Comparison of ENCODE assay signal across 26 cellular contexts in the genomic region with DNA sequence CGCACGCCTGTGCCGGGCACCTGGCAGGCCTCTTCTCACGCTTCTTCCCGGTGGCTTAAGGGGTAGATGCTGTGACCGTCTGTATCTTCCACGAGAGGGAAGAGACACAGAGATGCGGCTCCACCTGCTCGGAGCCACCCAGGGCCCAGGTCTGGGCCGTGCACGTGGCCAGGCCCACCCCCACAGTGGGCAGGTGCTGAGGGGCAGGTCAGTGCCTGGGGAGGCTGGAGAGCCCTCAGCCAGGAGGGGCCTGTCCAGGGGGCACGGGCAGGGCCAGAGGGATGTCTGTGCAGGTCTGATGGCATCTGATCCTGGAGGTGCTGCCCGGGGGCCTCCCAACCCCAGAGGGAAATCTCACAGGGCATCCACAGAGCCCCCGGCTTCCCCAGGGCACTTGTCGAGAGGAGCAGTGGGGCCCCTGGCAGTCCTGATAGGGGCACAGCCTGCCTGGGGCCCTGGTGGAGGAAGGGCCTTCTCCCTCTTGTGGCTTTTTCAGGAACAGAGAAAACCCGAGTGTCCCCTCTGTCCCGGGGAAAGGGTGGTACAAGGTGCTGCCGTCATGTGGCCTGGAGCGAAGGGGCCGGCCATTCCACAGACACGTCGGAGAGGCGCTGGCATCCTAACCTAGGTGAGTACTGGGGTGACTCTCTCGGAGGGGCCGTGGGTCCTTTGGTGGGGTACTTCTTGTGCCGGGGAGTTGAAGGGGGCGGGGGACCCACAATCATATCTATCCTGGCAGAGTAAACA. TPM values are rescaled to one million over a fixed set of nuclear protein-coding genes. Genes with fewer than 3 reads are reported as not detected.
DNase-seq lines count a peak whose midpoint lies in the region; ATAC-seq and TF ChIP-seq lines count a peak whose summit lies in the region.
"Had no signal": no experiment of that assay in that cellular context is flagged by ENCODE, and none has a peak within 500 bp of the region (broad histone marks: within the 10 kb centered on the region; RNA-seq: fewer than 3 reads in every experiment).

No MANE protein-coding gene starts in this region.

- no peaks in the 10 kb centered on the region for H3K36me3 Mint-ChIP-seq in activated CD4-positive, alpha-beta T cell treated with anti-CD3 and anti-CD28 coated beads for 36 hours (ENCODE audit: low read depth)
- H3K36me3 Mint-ChIP-seq in activated CD4-positive, alpha-beta T cell treated with anti-CD3 and anti-CD28 coated beads, Interleukin-2, amount 10 ng/mL, durations not matched to agents 24 days and 14 days (ENCODE audit: low read depth) = no peaks in the 10 kb centered on the region
- H3K36me3 Mint-ChIP-seq in neural crest cell (ENCODE audit: low read depth) = no peaks in the 10 kb centered on the region

- H3K9me3 Mint-ChIP-seq in activated CD4-positive, alpha-beta T cell treated with anti-CD3 and anti-CD28 coated beads for 36 hours (ENCODE audit: low read depth) = no peaks in the 10 kb centered on the region
- H3K9me3 Mint-ChIP-seq in activated CD4-positive, alpha-beta T cell treated with anti-CD3 and anti-CD28 coated beads, Interleukin-2, amount 10 ng/mL, durations not matched to agents 24 days and 14 days = no peaks in the 10 kb centered on the region
- no peaks in the 10 kb centered on the region for H3K9me3 Mint-ChIP-seq in neural crest cell

- intact Hi-C loops in activated CD4-positive, alpha-beta T cell treated with anti-CD3 and anti-CD28 coated beads for 36 hours (cut with DNase I, micrococcal nuclease) = no loop called here
- intact Hi-C loops in activated CD4-positive, alpha-beta T cell treated with anti-CD3 and anti-CD28 coated beads, Interleukin-2, amount 10 ng/mL, durations not matched to agents 24 days and 14 days (cut with micrococcal nuclease) = no loop called here
- intact Hi-C loops in tibial artery (cut with DNase I; ENCODE audit: low total_unique reads) = no loop called here

- CTCF ChIA-PET in activated CD4-positive, alpha-beta T cell treated with anti-CD3 and anti-CD28 coated beads for 36 hours (lab: Charles Lee) = interaction anchor here (0.5 kb wide), 1 partner anchor 442 kb away, joined by 3 read pairs; no protein-coding TSS in a partner anchor

- POLR2A ChIA-PET in activated CD4-positive, alpha-beta T cell treated with anti-CD3 and anti-CD28 coated beads for 36 hours (lab: Charles Lee) = no interaction called here

- H3K9me3 ChIP-seq in BE2C = no peaks in the 10 kb centered on the region
- no peaks in the 10 kb centered on the region for H3K9me3 ChIP-seq in RWPE2 (ENCODE audit: severe bottlenecking)
- H3K9me3 ChIP-seq in tibial artery = no peaks in the 10 kb centered on the region
- H3K9me3 ChIP-seq: Peyer's patch, SJCRH30 had no signal

- H3K4me3 ChIP-seq in BE2C (ENCODE audit: low read depth, low read length) = no peak overlapping the region
- no peak overlapping the region for H3K4me3 ChIP-seq in RWPE2 (ENCODE audit: severe bottlenecking)
- H3K4me3 ChIP-seq in tibial artery = no peak overlapping the region
- H3K4me3 ChIP-seq: GM23248, Peyer's patch, SJCRH30 had no signal

- H3K27ac ChIP-seq in RWPE2 (ENCODE audit: poor library complexity, severe bottlenecking) = no peak overlapping the region
- no peak overlapping the region for H3K27ac ChIP-seq in tibial artery
- H3K27ac ChIP-seq: 22Rv1, GM23248, HL-60, Peyer's patch, SJCRH30 had no signal

- no peak overlapping the region for H3K27ac Mint-ChIP-seq in activated CD4-positive, alpha-beta T cell treated with anti-CD3 and anti-CD28 coated beads for 36 hours
- no peak overlapping the region for H3K27ac Mint-ChIP-seq in activated CD4-positive, alpha-beta T cell treated with anti-CD3 and anti-CD28 coated beads, Interleukin-2, amount 10 ng/mL, durations not matched to agents 24 days and 14 days
- peak overlapping the region; percentile 75 for H3K27ac Mint-ChIP-seq in neural crest cell (ENCODE audit: unreplicated experiment)

- H3K27me3 Mint-ChIP-seq in activated CD4-positive, alpha-beta T cell treated with anti-CD3 and anti-CD28 coated beads for 36 hours = peaks cover 3% of the 10 kb centered on the region
- H3K27me3 Mint-ChIP-seq in activated CD4-positive, alpha-beta T cell treated with anti-CD3 and anti-CD28 coated beads, Interleukin-2, amount 10 ng/mL, durations not matched to agents 24 days and 14 days = no peaks in the 10 kb centered on the region
- H3K27me3 Mint-ChIP-seq in neural crest cell (ENCODE audit: low read depth) = no peaks in the 10 kb centered on the region

- peak; percentile 19 for ATAC-seq in activated CD4-positive, alpha-beta T cell treated with anti-CD3 and anti-CD28 coated beads for 36 hours
- no peak for ATAC-seq in RWPE2 (ENCODE audit: low read depth)

- H3K27me3 ChIP-seq in BE2C (no peaks in the 10 kb centered on the region), RWPE2 (ENCODE audit: insufficient read depth, poor library complexity, severe bottlenecking) (peaks cover 34% of the 10 kb centered on the region), tibial artery (peaks cover 0 to 83% of the 10 kb centered on the region in 2 donors)
- H3K27me3 ChIP-seq: Peyer's patch had no signal

- H3K4me1 ChIP-seq in BE2C (no peaks in the 10 kb centered on the region), RWPE2 (ENCODE audit: insufficient read depth, poor library complexity, severe bottlenecking) (no peaks in the 10 kb centered on the region), tibial artery (no peaks in the 10 kb centered on the region)
- H3K4me1 ChIP-seq: Peyer's patch, SJCRH30 had no signal

- 0 out of 2 replicates have a peak, but pooled peaks have one; percentile 7 for TF ChIP-seq CTCF in BE2C (IDR thresholded peaks at IDR 0.05; ENCODE audit: low read depth, low read length)
- no peak for TF ChIP-seq CTCF in RWPE2 (IDR thresholded peaks at IDR 0.05; ENCODE audit: poor library complexity, severe bottlenecking)
- TF ChIP-seq CTCF in neural crest cell (conservative IDR thresholded peaks at IDR 0.05) = no peak
- TF ChIP-seq CTCF in tibial artery (IDR thresholded peaks at IDR 0.05) = no peak

- no peak overlapping the region for H3K4me3 Mint-ChIP-seq in activated CD4-positive, alpha-beta T cell treated with anti-CD3 and anti-CD28 coated beads for 36 hours
- no peak overlapping the region for H3K4me3 Mint-ChIP-seq in activated CD4-positive, alpha-beta T cell treated with anti-CD3 and anti-CD28 coated beads, Interleukin-2, amount 10 ng/mL, durations not matched to agents 24 days and 14 days
- H3K4me3 Mint-ChIP-seq in neural crest cell = no peak overlapping the region

- H3K36me3 ChIP-seq in BE2C (no peaks in the 10 kb centered on the region), RWPE2 (ENCODE audit: low read depth) (no peaks in the 10 kb centered on the region), tibial artery (no peaks in the 10 kb centered on the region)
- H3K36me3 ChIP-seq: Peyer's patch, SJCRH30 had no signal

- H3K4me1 Mint-ChIP-seq in activated CD4-positive, alpha-beta T cell treated with anti-CD3 and anti-CD28 coated beads for 36 hours = peaks cover 4% of the 10 kb centered on the region
- H3K4me1 Mint-ChIP-seq in activated CD4-positive, alpha-beta T cell treated with anti-CD3 and anti-CD28 coated beads, Interleukin-2, amount 10 ng/mL, durations not matched to agents 24 days and 14 days = peaks cover 2% of the 10 kb centered on the region
- H3K4me1 Mint-ChIP-seq in neural crest cell = peaks cover 13% of the 10 kb centered on the region

- no peak for DNase-seq in activated CD4-positive, alpha-beta T cell treated with anti-CD3 and anti-CD28 coated beads for 36 hours
- DNase-seq in activated CD4-positive, alpha-beta T cell treated with anti-CD3 and anti-CD28 coated beads, Interleukin-2, amount 10 ng/mL, durations not matched to agents 24 days and 14 days = no peak
- DNase-seq in BE2C = no peak
- peak; percentile 83 for DNase-seq in RWPE2 (ENCODE audit: low spot score)
- DNase-seq in neural crest cell (ENCODE audit: low read depth, low spot score) = no peak
- no peak for DNase-seq in hippocampal formation (lab: John Stamatoyannopoulos, UW)
- DNase-seq in 8988T = no peak
- DNase-seq in tibial artery = no peak
- DNase-seq: AML-193, DMS79, GM23248, HCEC 1CT, KBM-7, MM.1S, NCI-H1048, NCI-H1417 treated with DMSO at 0.1 percent for 48 hours, NCI-H187, NCI-H446, NCI-H526, Peyer's patch, SJCRH30 had no signal

RNA-seq across cellular contexts. Expression of gene CHRNA4, which starts 50.2 kb away (rescaled TPM):
- total RNA-seq in activated CD4-positive, alpha-beta T cell treated with anti-CD3 and anti-CD28 coated beads for 36 hours = not detected
- not detected in 2 replicates for total RNA-seq in activated CD4-positive, alpha-beta T cell treated with anti-CD3 and anti-CD28 coated beads, Interleukin-2, amount 10 ng/mL, durations not matched to agents 24 days and 14 days
- not detected for polyA plus RNA-seq in BE2C (2012; ENCODE audit: insufficient read depth, insufficient read length, low read depth)
- total RNA-seq in neural crest cell = 5.4 and 6.3 TPM in 2 replicates
- total RNA-seq: GM23248, HT-29, OCI-LY7, Peyer's patch had no signal
- polyA plus RNA-seq: AG04450, GM23248 had no signal
